ENCODE assay signal across 8 cellular contexts in genomic region chr7:149240637-149241036, GRCh38. TPM values are rescaled to one million over a fixed set of nuclear protein-coding genes. Genes with fewer than 3 reads are reported as not detected.
A peak's percentile ranks its signal among the peaks of the same experiment; 100 is the strongest.
DNase-seq lines count a peak whose midpoint lies in the region; ATAC-seq and TF ChIP-seq lines count a peak whose summit lies in the region.

No MANE protein-coding gene starts in this region.

- H3K36me3 Mint-ChIP-seq in naive B cell = peaks cover 5 to 8% of the 10 kb centered on the region in 2 donors

- TF ChIP-seq CTCF in AG09309 (IDR thresholded peaks at IDR 0.05; ENCODE audit: control insufficient read depth, insufficient read depth, low read depth, low read length, missing control alignments) = no peak
- TF ChIP-seq CTCF in KMS-11 (conservative IDR thresholded peaks at IDR 0.05; ENCODE audit: low read depth, low read length) = no peak
- no peak for TF ChIP-seq CTCF in choroid plexus epithelial cell (conservative IDR thresholded peaks at IDR 0.05; ENCODE audit: low read depth, low read length)

- peaks cover 37% of the 10 kb centered on the region for H3K79me2 ChIP-seq in KMS-11 (ENCODE audit: insufficient read depth, low read depth)

- H3K27me3 ChIP-seq in KMS-11 (ENCODE audit: insufficient read depth, low read depth) = 0 out of 2 replicates have a peak, but pooled peaks cover 6% of the 10 kb centered on the region

- H3K27ac ChIP-seq in KMS-11 = no peak overlapping the region

- H3K4me2 ChIP-seq in KMS-11 = peak overlapping the region; percentile 41

- H2AFZ ChIP-seq in KMS-11 (ENCODE audit: low read depth) = no peak overlapping the region

- H3K4me1 Mint-ChIP-seq in naive B cell = peaks cover 35 to 54% (median 38%) of the 10 kb centered on the region in 3 donors

- H4K20me1 ChIP-seq in KMS-11 (ENCODE audit: insufficient read depth) = 0 out of 2 replicates have a peak, but pooled peaks cover 4% of the 10 kb centered on the region

- H3K27me3 Mint-ChIP-seq in naive B cell = peaks cover 0 to 9% (median 6%) of the 10 kb centered on the region in 3 donors

- H3K4me3 ChIP-seq in AG09309 (ENCODE audit: control insufficient read depth, low read depth, low read length) (peak overlapping the region; percentile 80), KMS-11 (IDR thresholded peaks at IDR 0.05; ENCODE audit: insufficient read depth, low read depth, low read length) (no peak overlapping the region), choroid plexus epithelial cell (ENCODE audit: low read depth, low read length) (peak overlapping the region; percentile 94)

- no peak overlapping the region for H3K9ac ChIP-seq in KMS-11

- peaks cover 19% of the 10 kb centered on the region for H3K4me1 ChIP-seq in KMS-11 (ENCODE audit: low read depth, poor library complexity, severe bottlenecking)

- H3K4me3 Mint-ChIP-seq in naive B cell = peak overlapping the region; percentile 81 to 97 (median 92)

- 0 out of 2 replicates have a peak, but pooled peaks cover 4% of the 10 kb centered on the region for H3K36me3 ChIP-seq in KMS-11 (ENCODE audit: insufficient read depth)

- no peak for ATAC-seq in naive B cell (ENCODE audit: low read depth in 2 of 2)
- ATAC-seq in left lobe of liver = no peak

- no peak for DNase-seq in AG09309 (ENCODE audit: low read depth)
- DNase-seq in choroid plexus epithelial cell (ENCODE audit: low read depth) = no peak
- no peak for DNase-seq in naive B cell
- DNase-seq in amygdala (lab: John Stamatoyannopoulos, UW) = no peak
- DNase-seq in left lobe of liver (ENCODE audit: low spot score) = no peak
- no peak for DNase-seq in stimulated activated CD4-positive, alpha-beta T cell treated with anti-CD3 and anti-CD28 coated beads, Interleukin-15, amount 100 ng/mL, for 24 hours
- DNase-seq in NCI-H82 (lab: John Stamatoyannopoulos, UW) = no peak

- H3K9me3 Mint-ChIP-seq in naive B cell = peaks cover 0 to 5% (median 4%) of the 10 kb centered on the region in 7 donors

- H3K27ac Mint-ChIP-seq in naive B cell = peak overlapping the region in 2 of 6 donors; percentile 70 to 90

RNA-seq across cellular contexts. Expression of gene ZNF212, which starts 1.2 kb away (rescaled TPM):
- 10 to 100 TPM in 1 of 6 donors, 1 to 10 TPM in 5; 1.8 to 10.3 (median 5.5) TPM for polyA plus RNA-seq in naive B cell (ENCODE audit: low read depth in 6 of 6)
- total RNA-seq in left lobe of liver = 6.0 TPM

RNA-seq across cellular contexts. Expression of gene ZNF783, which starts 21.4 kb away (rescaled TPM):
- 1 to 10 TPM; 1.3 to 9.2 (median 6.0) TPM for polyA plus RNA-seq in naive B cell (ENCODE audit: low read depth in 6 of 6)
- total RNA-seq in left lobe of liver = 5.1 TPM

RNA-seq across cellular contexts. Expression of gene ZNF282, which starts 45.3 kb away (rescaled TPM):
- polyA plus RNA-seq in naive B cell (ENCODE audit: low read depth in 6 of 6) = 1 to 10 TPM in 2 of 6 donors, under 1 TPM in 3, not detected in 1; 0.94 to 1.6 (median 0.98) TPM
- 14.1 TPM for total RNA-seq in left lobe of liver
